In the genomic region with DNA sequence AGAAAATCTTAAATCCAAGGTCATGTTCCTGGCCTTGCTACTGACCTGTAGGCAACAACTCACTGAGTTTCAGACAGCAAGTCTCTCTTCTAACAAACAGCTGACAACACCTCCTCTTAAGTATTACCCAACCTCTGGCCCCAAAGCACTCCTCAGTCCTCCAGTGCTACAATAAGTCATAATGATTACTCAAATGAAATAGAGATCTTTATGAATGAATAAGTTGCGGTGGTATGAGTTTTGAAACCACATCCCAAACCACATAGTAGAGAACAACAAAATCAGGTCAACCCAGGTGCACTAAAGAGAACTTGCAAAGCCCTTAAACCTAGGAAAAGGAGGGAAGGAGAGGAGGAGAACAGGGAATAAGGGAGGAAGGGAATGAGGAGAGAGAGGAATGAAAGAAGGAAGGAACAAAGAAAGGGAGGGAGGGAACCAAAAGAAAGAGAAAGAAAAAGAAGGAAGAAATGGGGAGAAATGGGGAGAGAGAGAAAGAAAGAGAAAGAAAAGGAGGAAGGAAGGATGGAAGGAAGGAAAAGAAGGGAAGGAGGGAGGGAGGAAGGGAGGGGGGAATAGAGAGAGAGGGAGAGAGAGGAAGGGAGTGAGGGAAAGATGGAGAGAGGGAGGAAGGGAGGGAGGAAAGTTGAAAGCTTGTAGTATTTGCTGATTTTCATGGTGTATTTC, we compare ENCODE assay signal across 21 cellular contexts.
A peak's percentile ranks its signal among the peaks of the same experiment; 100 is the strongest.
DNase-seq lines count a peak whose midpoint lies in the region; FAIRE-seq and TF ChIP-seq lines count a peak whose summit lies in the region.
"Had no signal": no experiment of that assay in that cellular context is flagged by ENCODE, and none has a peak within 500 bp of the region (broad histone marks: within the 10 kb centered on the region; RNA-seq: fewer than 3 reads in every experiment).

No MANE protein-coding gene starts in this region.

- no peak overlapping the region for H3K27ac ChIP-seq in breast epithelium
- H3K27ac ChIP-seq: A549, upper lobe of right lung had no signal

- H3K4me3 ChIP-seq in breast epithelium (no peak overlapping the region), fibroblast of pulmonary artery (replicated peaks; ENCODE audit: low read depth, low read length) (no peak overlapping the region)
- H3K4me3 ChIP-seq: A549, lung, upper lobe of right lung had no signal

- POLR2A ChIA-PET in MCF 10A (lab: Yijun Ruan, JAX): no interaction called here

- intact Hi-C loops in MCF 10A (cut with micrococcal nuclease): loop anchor here (10.0 kb wide), 1 partner anchor 207 kb away; the partner anchor contains the start of gene GNG11
- intact Hi-C loops in breast epithelium (cut with DNase I; ENCODE audit: low total_unique reads): no loop called here

- H3K9me3 Mint-ChIP-seq in MCF 10A (ENCODE audit: unreplicated experiment): no peaks in the 10 kb centered on the region
- no peaks in the 10 kb centered on the region for H3K9me3 Mint-ChIP-seq in T-helper 2 cell treated with Interferon-gamma antibody and Interleukin-4, amounts not matched to agents 5 μg/mL and 100 μg/mL, for 36 hours
- H3K9me3 Mint-ChIP-seq: activated naive CD4-positive, alpha-beta T cell treated with anti-CD3 and anti-CD28 coated beads for 36 hours; CD8-positive, alpha-beta T cell; natural killer cell; stimulated activated naive CD8-positive, alpha-beta T cell treated with anti-CD3 and anti-CD28 coated beads, Interleukin-15, Interleukin-2, amounts not matched to agents 100 ng/mL and 50 ng/mL, for 24 hours had no signal

- H3K9me3 ChIP-seq in breast epithelium: no peaks in the 10 kb centered on the region
- H3K9me3 ChIP-seq: A549, upper lobe of right lung had no signal

- no peaks in the 10 kb centered on the region for H3K4me1 ChIP-seq in breast epithelium
- H3K4me1 ChIP-seq: A549, upper lobe of right lung had no signal

- H3K4me3 Mint-ChIP-seq in MCF 10A (ENCODE audit: unreplicated experiment): no peak overlapping the region
- no peak overlapping the region for H3K4me3 Mint-ChIP-seq in T-helper 2 cell treated with Interferon-gamma antibody and Interleukin-4, amounts not matched to agents 5 μg/mL and 100 μg/mL, for 36 hours
- H3K4me3 Mint-ChIP-seq: activated naive CD4-positive, alpha-beta T cell treated with anti-CD3 and anti-CD28 coated beads for 36 hours; CD8-positive, alpha-beta T cell; natural killer cell; stimulated activated naive CD8-positive, alpha-beta T cell treated with anti-CD3 and anti-CD28 coated beads, Interleukin-15, Interleukin-2, amounts not matched to agents 100 ng/mL and 50 ng/mL, for 24 hours had no signal

- H3K27ac Mint-ChIP-seq in MCF 10A (ENCODE audit: low read depth, unreplicated experiment): no peak overlapping the region
- H3K27ac Mint-ChIP-seq in T-helper 2 cell treated with Interferon-gamma antibody and Interleukin-4, amounts not matched to agents 5 μg/mL and 100 μg/mL, for 36 hours: no peak overlapping the region
- H3K27ac Mint-ChIP-seq: activated naive CD4-positive, alpha-beta T cell treated with anti-CD3 and anti-CD28 coated beads for 36 hours; CD8-positive, alpha-beta T cell; natural killer cell; stimulated activated naive CD8-positive, alpha-beta T cell treated with anti-CD3 and anti-CD28 coated beads, Interleukin-15, Interleukin-2, amounts not matched to agents 100 ng/mL and 50 ng/mL, for 24 hours had no signal

- H3K27me3 Mint-ChIP-seq in MCF 10A (ENCODE audit: insufficient read depth, unreplicated experiment): peaks cover 54% of the 10 kb centered on the region
- peaks cover 4% of the 10 kb centered on the region for H3K27me3 Mint-ChIP-seq in T-helper 2 cell treated with Interferon-gamma antibody and Interleukin-4, amounts not matched to agents 5 μg/mL and 100 μg/mL, for 36 hours (ENCODE audit: low read depth)

- no TSS peak for BruUV-seq in MCF 10A (replicated peaks; lab: Mats Ljungman, UMichigan)

- H3K27me3 ChIP-seq in breast epithelium: peaks cover 0 to 2% of the 10 kb centered on the region in 2 donors
- H3K27me3 ChIP-seq: upper lobe of right lung had no signal

- no peaks in the 10 kb centered on the region for H3K36me3 ChIP-seq in breast epithelium
- H3K36me3 ChIP-seq: upper lobe of right lung had no signal

- no peak for TF ChIP-seq CTCF in MCF 10A (IDR thresholded peaks at IDR 0.05; ENCODE audit: unreplicated experiment)
- no peak for TF ChIP-seq CTCF in breast epithelium (IDR thresholded peaks at IDR 0.05)
- no peak for TF ChIP-seq CTCF in fibroblast of pulmonary artery (IDR thresholded peaks at IDR 0.05; ENCODE audit: low read length, missing control alignments)

- DNase-seq in MCF 10A (ENCODE audit: unreplicated experiment) (peak; percentile 23), breast epithelium (ENCODE audit: low spot score in 2 of 2) (no peak), SW480 (ENCODE audit: low spot score) (peak; percentile 42), fibroblast of pulmonary artery (ENCODE audit: low read depth) (peak; percentile 28), urothelium cell line (ENCODE audit: low spot score) (peak; percentile 46), CD1c-positive myeloid dendritic cell (ENCODE audit: extremely low spot score) (no peak), NCI-H748 treated with DMSO at 0.1 percent for 48 hours (lab: John Stamatoyannopoulos, UW) (no peak)
- DNase-seq in T-helper 2 cell treated with Interferon-gamma antibody and Interleukin-4, amounts not matched to agents 5 μg/mL and 100 μg/mL, for 36 hours (ENCODE audit: low spot score): no peak
- DNase-seq: activated naive CD4-positive, alpha-beta T cell treated with anti-CD3 and anti-CD28 coated beads for 36 hours; CD8-positive, alpha-beta T cell; effector CD4-positive, alpha-beta T cell; Karpas-422; natural killer cell; NCI-H1436 treated with DMSO at 0.1 percent for 48 hours; NCI-H2227 treated with DMSO at 0.1 percent for 48 hours; NK-92 treated with Interleukin-12 subunit alpha and Interleukin-12 subunit beta, amount 100 ng/mL, for 24 hours; SHP77; upper lobe of right lung had no signal

- CTCF ChIA-PET in MCF 10A (lab: Yijun Ruan, JAX): interaction anchor here (1.1 to 1.9 kb wide), 2 partner anchors 376 to 505 kb away, joined by 3 to 6 read pairs; no protein-coding TSS in a partner anchor

- peaks cover 18% of the 10 kb centered on the region for H3K4me1 Mint-ChIP-seq in MCF 10A (ENCODE audit: insufficient read depth, unreplicated experiment)
- no peaks in the 10 kb centered on the region for H3K4me1 Mint-ChIP-seq in T-helper 2 cell treated with Interferon-gamma antibody and Interleukin-4, amounts not matched to agents 5 μg/mL and 100 μg/mL, for 36 hours (ENCODE audit: low read depth)

- FAIRE-seq in urothelium cell line (lab: Jason Lieb, UNC): no peak

- TF ChIP-seq POLR2A in breast epithelium (IDR thresholded peaks at IDR 0.05): no peak

- H3K36me3 Mint-ChIP-seq in MCF 10A (ENCODE audit: insufficient read depth, unreplicated experiment): no peaks in the 10 kb centered on the region
- no peaks in the 10 kb centered on the region for H3K36me3 Mint-ChIP-seq in T-helper 2 cell treated with Interferon-gamma antibody and Interleukin-4, amounts not matched to agents 5 μg/mL and 100 μg/mL, for 36 hours (ENCODE audit: low read depth)
- H3K36me3 Mint-ChIP-seq: CD8-positive, alpha-beta T cell; natural killer cell had no signal

Comparison
In these comparisons a context has a peak if more than half of its experiments do, and no peak if none do; other contexts are left out.
1. DNase-seq: peak in MCF 10A (single experiment), SW480 (single experiment), fibroblast of pulmonary artery (single experiment) and urothelium cell line (single experiment); none in breast epithelium (0 of 2), T-helper 2 cell treated with Interferon-gamma antibody and Interleukin-4, amounts not matched to agents 5 μg/mL and 100 μg/mL, for 36 hours (single experiment), CD1c-positive myeloid dendritic cell (single experiment) and NCI-H748 treated with DMSO at 0.1 percent for 48 hours (single experiment).